12 cellular contexts compared by ENCODE assay signal in the genomic region with DNA sequence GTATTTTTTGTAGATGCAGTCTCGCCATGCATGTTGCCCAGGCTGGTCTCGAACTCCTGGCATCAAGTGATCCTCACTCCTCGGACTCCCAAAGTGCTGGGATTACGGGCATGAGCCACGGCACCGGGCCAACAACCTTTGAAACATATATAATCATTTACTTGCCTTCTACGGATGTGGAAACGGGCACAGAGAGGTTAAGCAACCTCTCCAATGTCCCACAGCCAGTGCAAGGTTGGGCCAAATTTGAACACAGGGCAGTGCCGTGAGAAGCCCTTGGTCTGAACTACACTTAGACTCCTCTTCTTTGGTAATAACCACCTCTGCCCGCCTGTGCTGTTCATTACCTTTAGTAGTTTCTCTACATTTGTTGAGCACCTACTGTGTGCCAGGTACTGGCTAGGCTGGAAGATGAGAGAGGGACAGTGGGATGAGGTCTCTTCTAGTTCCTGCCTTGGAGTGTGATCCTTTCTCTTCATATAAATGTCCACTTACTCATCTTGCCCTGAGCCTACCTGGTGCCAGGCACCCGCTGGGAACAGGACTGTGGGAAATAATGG. TPM values are rescaled to one million over a fixed set of nuclear protein-coding genes. Genes with fewer than 3 reads are reported as not detected.
DNase-seq lines count a peak whose midpoint lies in the region; ATAC-seq lines count a peak whose summit lies in the region.
"Had no signal": no experiment of that assay in that cellular context is flagged by ENCODE, and none has a peak within 500 bp of the region (broad histone marks: within the 10 kb centered on the region; RNA-seq: fewer than 3 reads in every experiment).

No MANE protein-coding gene starts in this region.

- no peak overlapping the region for H3K14ac ChIP-seq in neuronal stem cell (ENCODE audit: low read length)

- intact Hi-C loops in activated T-helper 2 cell treated with anti-CD3 and anti-CD28 coated beads, Interferon-gamma antibody, Interleukin-2, Interleukin-4, amounts not matched to agents 10 μg/mL and 5 μg/mL and 100 μg/mL, durations not matched to agents 14 hours and 24 hours and 36 hours (cut with micrococcal nuclease), result no loop called here

- no peak overlapping the region for H3K9ac ChIP-seq in neuronal stem cell (ENCODE audit: low read depth, low read length, poor library complexity)

- H3K4me3 Mint-ChIP-seq in stimulated activated naive CD8-positive, alpha-beta T cell treated with anti-CD3 and anti-CD28 coated beads, Interleukin-15, Interleukin-2, amounts not matched to agents 100 ng/mL and 50 ng/mL, for 24 hours, result peak overlapping the region; percentile 94
- H3K4me3 Mint-ChIP-seq in activated T-helper 2 cell treated with anti-CD3 and anti-CD28 coated beads, Interferon-gamma antibody, Interleukin-2, Interleukin-4, amounts not matched to agents 10 μg/mL and 5 μg/mL and 100 μg/mL, durations not matched to agents 14 hours and 24 hours and 36 hours (ENCODE audit: low read depth), result peak overlapping the region; percentile 90

- no peak overlapping the region for H2BK15ac ChIP-seq in neuronal stem cell (ENCODE audit: low read length)

- H3K4ac ChIP-seq in neuronal stem cell (ENCODE audit: low read length), result no peak overlapping the region

- no peak overlapping the region for H2AK5ac ChIP-seq in neuronal stem cell (ENCODE audit: low read depth, low read length)

- no peak overlapping the region for H2AFZ ChIP-seq in neuronal stem cell (ENCODE audit: low read length)

- DNase-seq in stimulated activated naive CD8-positive, alpha-beta T cell treated with anti-CD3 and anti-CD28 coated beads, Interleukin-15, Interleukin-2, amounts not matched to agents 100 U/mL and 50 U/mL, for 24 hours, result no peak
- DNase-seq in activated T-helper 2 cell treated with anti-CD3 and anti-CD28 coated beads, Interferon-gamma antibody, Interleukin-2, Interleukin-4, amounts not matched to agents 10 μg/mL and 5 μg/mL and 100 μg/mL, durations not matched to agents 14 hours and 24 hours and 36 hours (ENCODE audit: low spot score), result no peak
- DNase-seq in neuronal stem cell (ENCODE audit: low spot score) (no peak), hypothalamus (lab: John Stamatoyannopoulos, UW) (no peak), globus pallidus (ENCODE audit: low spot score) (no peak)
- DNase-seq: cortex of kidney, immature natural killer cell, NCI-H446, sigmoid colon, tibial artery had no signal

- peaks cover 40% of the 10 kb centered on the region for H3K4me1 Mint-ChIP-seq in stimulated activated naive CD8-positive, alpha-beta T cell treated with anti-CD3 and anti-CD28 coated beads, Interleukin-15, Interleukin-2, amounts not matched to agents 100 ng/mL and 50 ng/mL, for 24 hours (ENCODE audit: low read depth)
- peaks cover 24% of the 10 kb centered on the region for H3K4me1 Mint-ChIP-seq in activated T-helper 2 cell treated with anti-CD3 and anti-CD28 coated beads, Interferon-gamma antibody, Interleukin-2, Interleukin-4, amounts not matched to agents 10 μg/mL and 5 μg/mL and 100 μg/mL, durations not matched to agents 14 hours and 24 hours and 36 hours (ENCODE audit: low read depth)

- H3K36me3 Mint-ChIP-seq in stimulated activated naive CD8-positive, alpha-beta T cell treated with anti-CD3 and anti-CD28 coated beads, Interleukin-15, Interleukin-2, amounts not matched to agents 100 ng/mL and 50 ng/mL, for 24 hours (ENCODE audit: low read depth), result peaks cover 42% of the 10 kb centered on the region
- peaks cover 57% of the 10 kb centered on the region for H3K36me3 Mint-ChIP-seq in activated T-helper 2 cell treated with anti-CD3 and anti-CD28 coated beads, Interferon-gamma antibody, Interleukin-2, Interleukin-4, amounts not matched to agents 10 μg/mL and 5 μg/mL and 100 μg/mL, durations not matched to agents 14 hours and 24 hours and 36 hours (ENCODE audit: low read depth)

- no peak overlapping the region for H3K18ac ChIP-seq in neuronal stem cell (ENCODE audit: low read length)

- H3K36me3 ChIP-seq in neuronal stem cell (replicated peaks in 1 of 2; ENCODE audit: control insufficient read depth in 2 of 2, insufficient read depth in 2 of 2, low read length in 2 of 2), result peaks cover 33 to 50% of the 10 kb centered on the region in 2 donors

- no peaks in the 10 kb centered on the region for H3K27me3 ChIP-seq in neuronal stem cell (ENCODE audit: control insufficient read depth in 3 of 3, insufficient read depth in 3 of 3, low read depth in 1 of 3, low read length in 3 of 3)
- H3K27me3 ChIP-seq: sigmoid colon, tibial artery had no signal

- H3K4me1 ChIP-seq in neuronal stem cell (ENCODE audit: control insufficient read depth in 2 of 2, insufficient read depth in 1 of 2, low read depth in 1 of 2, low read length in 2 of 2), result peaks cover 3 to 8% of the 10 kb centered on the region in 2 donors

- no peak overlapping the region for H3K4me3 ChIP-seq in neuronal stem cell (ENCODE audit: low read length in 2 of 2)

- H2BK120ac ChIP-seq in neuronal stem cell (ENCODE audit: low read depth, low read length), result no peak overlapping the region

- no peak for ATAC-seq in stimulated activated naive CD8-positive, alpha-beta T cell treated with anti-CD3 and anti-CD28 coated beads, Interleukin-15, Interleukin-2, amounts not matched to agents 100 U/mL and 50 U/mL, for 24 hours

- H2BK5ac ChIP-seq in neuronal stem cell (ENCODE audit: low read length), result no peak overlapping the region

- peaks cover 0 to 1% of the 10 kb centered on the region in 2 donors for H3K9me3 ChIP-seq in neuronal stem cell (replicated peaks in 1 of 2; ENCODE audit: control insufficient read depth in 2 of 2, insufficient read depth in 1 of 2, low read depth in 1 of 2, low read length in 2 of 2)
- H3K9me3 ChIP-seq: sigmoid colon, tibial artery had no signal

- H3K27ac ChIP-seq in neuronal stem cell (replicated peaks; ENCODE audit: low read length), result no peak overlapping the region
- H3K27ac ChIP-seq: sigmoid colon had no signal

- peak overlapping the region; percentile 85 for H3K27ac Mint-ChIP-seq in stimulated activated naive CD8-positive, alpha-beta T cell treated with anti-CD3 and anti-CD28 coated beads, Interleukin-15, Interleukin-2, amounts not matched to agents 100 ng/mL and 50 ng/mL, for 24 hours
- H3K27ac Mint-ChIP-seq in activated T-helper 2 cell treated with anti-CD3 and anti-CD28 coated beads, Interferon-gamma antibody, Interleukin-2, Interleukin-4, amounts not matched to agents 10 μg/mL and 5 μg/mL and 100 μg/mL, durations not matched to agents 14 hours and 24 hours and 36 hours, result peak overlapping the region; percentile 55

- no peak overlapping the region for H3K23ac ChIP-seq in neuronal stem cell (ENCODE audit: low read depth, low read length, poor library complexity)

- no CpG with 5 or more reads among the region's 11 CpGs for WGBS in neuronal stem cell (ENCODE audit: extremely low coverage in 2 of 2, insufficient read length in 2 of 2, insufficient replicate concordance in 1 of 2), 2 donors

- no peak overlapping the region for H3K4me2 ChIP-seq in neuronal stem cell (ENCODE audit: insufficient read depth, low read length, poor library complexity, severe bottlenecking)

- H3K9me3 Mint-ChIP-seq in stimulated activated naive CD8-positive, alpha-beta T cell treated with anti-CD3 and anti-CD28 coated beads, Interleukin-15, Interleukin-2, amounts not matched to agents 100 ng/mL and 50 ng/mL, for 24 hours, result no peaks in the 10 kb centered on the region
- no peaks in the 10 kb centered on the region for H3K9me3 Mint-ChIP-seq in activated T-helper 2 cell treated with anti-CD3 and anti-CD28 coated beads, Interferon-gamma antibody, Interleukin-2, Interleukin-4, amounts not matched to agents 10 μg/mL and 5 μg/mL and 100 μg/mL, durations not matched to agents 14 hours and 24 hours and 36 hours
- H3K9me3 Mint-ChIP-seq: immature natural killer cell had no signal

- H4K91ac ChIP-seq in neuronal stem cell (ENCODE audit: low read depth, low read length, poor library complexity), result no peak overlapping the region

- H4K8ac ChIP-seq in neuronal stem cell (ENCODE audit: low read depth, low read length), result no peak overlapping the region

- H3K27me3 Mint-ChIP-seq in stimulated activated naive CD8-positive, alpha-beta T cell treated with anti-CD3 and anti-CD28 coated beads, Interleukin-15, Interleukin-2, amounts not matched to agents 100 ng/mL and 50 ng/mL, for 24 hours, result no peaks in the 10 kb centered on the region
- no peaks in the 10 kb centered on the region for H3K27me3 Mint-ChIP-seq in activated T-helper 2 cell treated with anti-CD3 and anti-CD28 coated beads, Interferon-gamma antibody, Interleukin-2, Interleukin-4, amounts not matched to agents 10 μg/mL and 5 μg/mL and 100 μg/mL, durations not matched to agents 14 hours and 24 hours and 36 hours (ENCODE audit: low read depth)

- no peak overlapping the region for H2BK12ac ChIP-seq in neuronal stem cell (ENCODE audit: low read length)

- peaks cover 8% of the 10 kb centered on the region for H3K79me1 ChIP-seq in neuronal stem cell (ENCODE audit: low read depth, low read length)

RNA-seq across cellular contexts. Expression of a gene that starts 2.2 kb away (rescaled TPM):
- total RNA-seq in activated T-helper 2 cell treated with anti-CD3 and anti-CD28 coated beads, Interferon-gamma antibody, Interleukin-2, Interleukin-4, amounts not matched to agents 10 μg/mL and 5 μg/mL and 100 μg/mL, durations not matched to agents 14 hours and 24 hours and 36 hours, result 115 and 118 TPM in 2 replicates
- 60.8 TPM for polyA plus RNA-seq in neuronal stem cell (2013, experiment 1 of 2)
- 59.6 TPM for polyA plus RNA-seq in neuronal stem cell (2013, experiment 2 of 2)

RNA-seq across cellular contexts. Expression of a gene that starts 2.4 kb away (rescaled TPM):
- 26.8 and 27.2 TPM in 2 replicates for total RNA-seq in activated T-helper 2 cell treated with anti-CD3 and anti-CD28 coated beads, Interferon-gamma antibody, Interleukin-2, Interleukin-4, amounts not matched to agents 10 μg/mL and 5 μg/mL and 100 μg/mL, durations not matched to agents 14 hours and 24 hours and 36 hours
- 14.5 TPM for polyA plus RNA-seq in neuronal stem cell (2013, experiment 1 of 2)
- 14.3 TPM for polyA plus RNA-seq in neuronal stem cell (2013, experiment 2 of 2)

RNA-seq across cellular contexts. Expression of a gene that starts 33.6 kb away (rescaled TPM):
- total RNA-seq in activated T-helper 2 cell treated with anti-CD3 and anti-CD28 coated beads, Interferon-gamma antibody, Interleukin-2, Interleukin-4, amounts not matched to agents 10 μg/mL and 5 μg/mL and 100 μg/mL, durations not matched to agents 14 hours and 24 hours and 36 hours, result 0.14 TPM in 1 of 2 replicates, not detected in the other
- polyA plus RNA-seq in neuronal stem cell (2013, experiment 1 of 2), result 0.22 TPM
- polyA plus RNA-seq in neuronal stem cell (2013, experiment 2 of 2), result 0.19 TPM
- total RNA-seq: sigmoid colon had no signal
- polyA plus RNA-seq: BJ, immature natural killer cell had no signal

RNA-seq across cellular contexts. Expression of a gene that starts 38.2 kb away (rescaled TPM):
- total RNA-seq in activated T-helper 2 cell treated with anti-CD3 and anti-CD28 coated beads, Interferon-gamma antibody, Interleukin-2, Interleukin-4, amounts not matched to agents 10 μg/mL and 5 μg/mL and 100 μg/mL, durations not matched to agents 14 hours and 24 hours and 36 hours, result 44.9 and 47.5 TPM in 2 replicates
- 11.5 TPM for polyA plus RNA-seq in neuronal stem cell (2013, experiment 1 of 2)
- 10.7 TPM for polyA plus RNA-seq in neuronal stem cell (2013, experiment 2 of 2)

RNA-seq across cellular contexts. Expression of a gene that starts 47.5 kb away (rescaled TPM):
- 2.2 TPM in 2 replicates for total RNA-seq in activated T-helper 2 cell treated with anti-CD3 and anti-CD28 coated beads, Interferon-gamma antibody, Interleukin-2, Interleukin-4, amounts not matched to agents 10 μg/mL and 5 μg/mL and 100 μg/mL, durations not matched to agents 14 hours and 24 hours and 36 hours
- 0.26 TPM for polyA plus RNA-seq in neuronal stem cell (2013, experiment 1 of 2)
- polyA plus RNA-seq in neuronal stem cell (2013, experiment 2 of 2), result 0.19 TPM
- polyA plus RNA-seq: BJ, immature natural killer cell had no signal
